In the genomic region with DNA sequence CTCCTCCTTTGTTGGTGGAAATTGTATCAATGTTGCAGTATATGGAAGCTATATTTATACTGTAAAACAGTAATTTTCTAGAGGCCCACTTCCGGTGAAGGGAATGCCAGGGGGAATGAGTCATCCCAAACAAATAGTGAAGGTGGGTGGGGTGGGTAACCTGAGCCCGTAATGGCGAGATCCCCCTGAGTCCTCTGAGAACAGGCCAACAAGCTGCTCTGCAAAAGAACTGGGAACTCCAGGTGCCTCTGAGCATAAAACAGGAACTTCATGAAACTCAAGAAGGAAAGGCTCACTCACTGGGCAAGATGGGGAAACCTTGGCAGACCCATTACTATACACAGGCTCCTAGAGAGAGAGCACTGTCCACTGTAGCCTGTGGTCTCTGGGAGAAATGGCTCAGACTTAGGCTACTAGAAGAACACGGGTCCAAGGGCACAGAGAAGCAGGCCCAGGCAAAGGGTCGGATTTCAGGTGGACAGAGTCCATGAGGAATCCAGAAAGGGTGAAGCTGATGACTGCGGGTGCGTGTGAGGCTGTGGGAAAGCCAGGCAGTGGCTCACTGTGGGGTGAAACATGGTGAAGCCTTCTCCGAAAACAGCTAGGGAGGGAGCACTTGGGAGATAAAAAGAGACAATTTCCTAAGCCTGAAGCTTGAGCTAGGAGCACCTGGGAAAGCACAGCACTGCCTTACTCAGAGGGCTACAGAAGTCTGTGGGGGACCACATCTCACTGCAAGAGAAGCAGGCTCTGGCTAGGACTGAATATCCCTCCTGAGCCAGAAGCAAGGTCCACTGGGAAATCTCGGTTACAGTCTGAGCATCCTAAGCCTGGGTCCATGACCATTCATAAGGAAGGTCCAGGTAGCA, we compare ENCODE assay signal across 9 cellular contexts. TPM values are rescaled to one million over a fixed set of nuclear protein-coding genes. Genes with fewer than 3 reads are reported as not detected.
DNase-seq lines count a peak whose midpoint lies in the region; ATAC-seq and TF ChIP-seq lines count a peak whose summit lies in the region.
"Had no signal": no experiment of that assay in that cellular context is flagged by ENCODE, and none has a peak within 500 bp of the region (broad histone marks: within the 10 kb centered on the region; RNA-seq: fewer than 3 reads in every experiment).

No MANE protein-coding gene starts in this region.

- H3K4me3 ChIP-seq in adipocyte (ENCODE audit: low read length), result peak overlapping the region; percentile 8

- no peak overlapping the region for H3K4me3 Mint-ChIP-seq in activated CD4-positive, alpha-beta memory T cell treated with anti-CD3 and anti-CD28 coated beads for 36 hours
- H3K4me3 Mint-ChIP-seq: activated CD4-positive, alpha-beta T cell treated with anti-CD3 and anti-CD28 coated beads for 36 hours had no signal

- CTCF ChIA-PET in activated CD4-positive, alpha-beta memory T cell treated with anti-CD3 and anti-CD28 coated beads for 36 hours (lab: Charles Lee), result interaction anchor here (1.4 kb wide), 1 partner anchor 10 kb away, joined by 4 read pairs; no protein-coding TSS in a partner anchor

- peaks cover 37% of the 10 kb centered on the region for H3K36me3 ChIP-seq in adipocyte (ENCODE audit: control insufficient read depth, insufficient read depth, low read length, severe bottlenecking)

- H3K9me3 ChIP-seq in adipocyte (ENCODE audit: control insufficient read depth, low read length), result no peaks in the 10 kb centered on the region

- ATAC-seq in HG02885 (IDR thresholded peaks at IDR 0.05; ENCODE audit: poor library complexity, unreplicated experiment), result no peak
- ATAC-seq in HG02798 (IDR thresholded peaks at IDR 0.05; ENCODE audit: poor library complexity, unreplicated experiment), result no peak
- ATAC-seq: activated CD4-positive, alpha-beta T cell treated with anti-CD3 and anti-CD28 coated beads for 36 hours had no signal

- no peak overlapping the region for H3K27ac Mint-ChIP-seq in activated CD4-positive, alpha-beta memory T cell treated with anti-CD3 and anti-CD28 coated beads for 36 hours
- H3K27ac Mint-ChIP-seq: activated CD4-positive, alpha-beta T cell treated with anti-CD3 and anti-CD28 coated beads for 36 hours had no signal

- peaks cover 4% of the 10 kb centered on the region for H3K27me3 Mint-ChIP-seq in activated CD4-positive, alpha-beta memory T cell treated with anti-CD3 and anti-CD28 coated beads for 36 hours

- POLR2A ChIA-PET in activated CD4-positive, alpha-beta memory T cell treated with anti-CD3 and anti-CD28 coated beads for 36 hours (lab: Charles Lee), result no interaction called here

- H3K27me3 ChIP-seq in adipocyte (replicated peaks; ENCODE audit: control insufficient read depth, insufficient read depth, low read length), result no peaks in the 10 kb centered on the region

- no peak for TF ChIP-seq POLR2A in erythroblast (IDR thresholded peaks at IDR 0.05; ENCODE audit: low read length)

- DNase-seq in AG20443 (ENCODE audit: low spot score) (peak; percentile 67), LoVo (ENCODE audit: low spot score) (peak; percentile 78), adipocyte (ENCODE audit: low read depth) (peak; percentile 92), left kidney (ENCODE audit: low read depth, low spot score) (peak; percentile 60), erythroblast (lab: John Stamatoyannopoulos, UW) (no peak)
- DNase-seq in activated CD4-positive, alpha-beta memory T cell treated with anti-CD3 and anti-CD28 coated beads for 36 hours, result no peak
- DNase-seq: activated CD4-positive, alpha-beta T cell treated with anti-CD3 and anti-CD28 coated beads for 36 hours had no signal

- H3K9ac ChIP-seq in adipocyte (ENCODE audit: low read length), result peak overlapping the region; percentile 10

- H3K36me3 Mint-ChIP-seq in activated CD4-positive, alpha-beta memory T cell treated with anti-CD3 and anti-CD28 coated beads for 36 hours, result no peaks in the 10 kb centered on the region

- intact Hi-C loops in activated CD4-positive, alpha-beta memory T cell treated with anti-CD3 and anti-CD28 coated beads for 36 hours (cut with micrococcal nuclease), result no loop called here

- H3K4me1 ChIP-seq in adipocyte (ENCODE audit: control insufficient read depth, insufficient read depth, low read length), result peaks cover 43% of the 10 kb centered on the region

- no peaks in the 10 kb centered on the region for H3K4me1 Mint-ChIP-seq in activated CD4-positive, alpha-beta memory T cell treated with anti-CD3 and anti-CD28 coated beads for 36 hours (ENCODE audit: low read depth)
- H3K4me1 Mint-ChIP-seq: activated CD4-positive, alpha-beta T cell treated with anti-CD3 and anti-CD28 coated beads for 36 hours had no signal

- H3K9me3 Mint-ChIP-seq in activated CD4-positive, alpha-beta memory T cell treated with anti-CD3 and anti-CD28 coated beads for 36 hours, result no peaks in the 10 kb centered on the region

RNA-seq across cellular contexts. Expression of gene LARP6, which starts 19.8 kb away (rescaled TPM):
- under 1 TPM in 1 of 2 experiments, not detected in 1; 0.17 TPM for total RNA-seq in activated CD4-positive, alpha-beta memory T cell treated with anti-CD3 and anti-CD28 coated beads for 36 hours

RNA-seq across cellular contexts. Expression of gene THAP10, which starts 58.1 kb away (rescaled TPM):
- under 1 TPM; 0.19 to 0.51 TPM for total RNA-seq in activated CD4-positive, alpha-beta memory T cell treated with anti-CD3 and anti-CD28 coated beads for 36 hours

RNA-seq across cellular contexts. Expression of gene LRRC49, which starts 58.5 kb away (rescaled TPM):
- total RNA-seq in activated CD4-positive, alpha-beta memory T cell treated with anti-CD3 and anti-CD28 coated beads for 36 hours, result under 1 TPM; 0.26 to 0.46 TPM

Comparison
In these comparisons a context has a peak if more than half of its experiments do, and no peak if none do; other contexts are left out.
1. DNase-seq: peak in AG20443 (single experiment), LoVo (single experiment), adipocyte (single experiment) and left kidney (single experiment); none in activated CD4-positive, alpha-beta memory T cell treated with anti-CD3 and anti-CD28 coated beads for 36 hours (single experiment) and erythroblast (0 of 2).